8 cellular contexts compared by ENCODE assay signal in genomic region chr2:111119004-111119846, GRCh38. TPM values are rescaled to one million over a fixed set of nuclear protein-coding genes. Genes with fewer than 3 reads are reported as not detected.
DNase-seq lines count a peak whose midpoint lies in the region; ATAC-seq, FAIRE-seq and TF ChIP-seq lines count a peak whose summit lies in the region.

No MANE protein-coding gene starts in this region.

- H3K79me2 ChIP-seq in keratinocyte (ENCODE audit: control insufficient read depth, insufficient read depth, low read length), result peaks cover 13% of the 10 kb centered on the region

- no peak for TF ChIP-seq CTCF in keratinocyte (optimal IDR thresholded peaks at IDR 0.05 in 1 of 3, IDR thresholded peaks at IDR 0.05 in 1 of 3, conservative IDR thresholded peaks at IDR 0.05 in 1 of 3; ENCODE audit: extremely low read depth in 1 of 3, insufficient read depth in 2 of 3, low read length in 3 of 3)

- peak overlapping the region in 1 of 2 donors; percentile 81 for H3K27ac Mint-ChIP-seq in activated naive CD4-positive, alpha-beta T cell treated with anti-CD3 and anti-CD28 coated beads, Interleukin-2, amount 50 U/mL, for 72 hours

- dilution Hi-C loops in keratinocyte (cut with MboI; ENCODE audit: extremely low pct_ligation_motif_present, low sequenced_read_pairs), result no loop called here

- no peaks in the 10 kb centered on the region for H4K20me1 ChIP-seq in keratinocyte (ENCODE audit: control insufficient read depth, extremely low read depth, insufficient read depth, low read length)

- no peaks in the 10 kb centered on the region for H3K9me3 ChIP-seq in keratinocyte (ENCODE audit: control insufficient read depth, low read depth, low read length)

- peaks cover 5 to 26% of the 10 kb centered on the region in 2 donors for H3K36me3 Mint-ChIP-seq in activated naive CD4-positive, alpha-beta T cell treated with anti-CD3 and anti-CD28 coated beads, Interleukin-2, amount 50 U/mL, for 72 hours

- DNase-seq in NAMALWA (ENCODE audit: low spot score) (peak; percentile 45), keratinocyte (ENCODE audit: low read depth, low spot score) (no peak), NCI-H82 (lab: John Stamatoyannopoulos, UW) (no peak)
- DNase-seq in activated naive CD4-positive, alpha-beta T cell treated with anti-CD3 and anti-CD28 coated beads, Interleukin-2, amount 50 U/mL, for 72 hours (ENCODE audit: low spot score in 2 of 2), result peak; percentile 41 to 57
- DNase-seq in stimulated activated CD8-positive, alpha-beta memory T cell treated with anti-CD3 and anti-CD28 coated beads, Interleukin-12 subunit alpha, Interleukin-12 subunit beta, amount 100 ng/mL, for 4 hours (ENCODE audit: low read depth), result peak; percentile 14

- H2AFZ ChIP-seq in keratinocyte (ENCODE audit: control insufficient read depth, low read length), result no peak overlapping the region

- H3K27ac ChIP-seq in keratinocyte (ENCODE audit: control insufficient read depth, insufficient read depth, low read length), result no peak overlapping the region

- FAIRE-seq in keratinocyte (lab: Jason Lieb, UNC), result no peak

- no peak overlapping the region for H3K9ac ChIP-seq in keratinocyte (ENCODE audit: control insufficient read depth, extremely low read depth, insufficient read depth, low read length)

- H3K27me3 ChIP-seq in keratinocyte (ENCODE audit: control insufficient read depth, extremely low read depth, insufficient read depth, low read length), result no peaks in the 10 kb centered on the region

- H3K36me3 ChIP-seq in keratinocyte (ENCODE audit: control insufficient read depth in 2 of 2, extremely low read depth in 1 of 2, insufficient read depth in 2 of 2, low read length in 2 of 2), result no peaks in the 10 kb centered on the region

- no peak for ATAC-seq in activated naive CD4-positive, alpha-beta T cell treated with anti-CD3 and anti-CD28 coated beads, Interleukin-2, amount 50 U/mL, for 72 hours
- ATAC-seq in HG03175 (IDR thresholded peaks at IDR 0.05; ENCODE audit: unreplicated experiment) (no peak), GM18861 (IDR thresholded peaks at IDR 0.05; ENCODE audit: unreplicated experiment) (no peak), HG02642 (IDR thresholded peaks at IDR 0.05; ENCODE audit: poor library complexity, unreplicated experiment) (no peak)

- peak overlapping the region; percentile 81 for H3K4me2 ChIP-seq in keratinocyte (ENCODE audit: control insufficient read depth, extremely low read depth, insufficient read depth, low read depth, low read length)

- H3K4me3 ChIP-seq in keratinocyte (ENCODE audit: control insufficient read depth in 2 of 3, extremely low read depth in 1 of 3, insufficient read depth in 2 of 3, low read depth in 1 of 3, low read length in 3 of 3), result no peak overlapping the region

- no peaks in the 10 kb centered on the region for H3K9me1 ChIP-seq in keratinocyte (ENCODE audit: control insufficient read depth, extremely low read depth, insufficient read depth, low read length)

- H3K4me1 ChIP-seq in keratinocyte (ENCODE audit: control insufficient read depth, extremely low read depth, insufficient read depth, low read length), result peaks cover 23% of the 10 kb centered on the region

- H3K9me3 Mint-ChIP-seq in activated naive CD4-positive, alpha-beta T cell treated with anti-CD3 and anti-CD28 coated beads, Interleukin-2, amount 50 U/mL, for 72 hours, result no peaks in the 10 kb centered on the region

RNA-seq across cellular contexts. Expression of gene BCL2L11, which starts 1.5 kb away (rescaled TPM):
- total RNA-seq in activated naive CD4-positive, alpha-beta T cell treated with anti-CD3 and anti-CD28 coated beads, Interleukin-2, amount 50 U/mL, for 72 hours, result 10 to 100 TPM; 11.0 to 40.2 TPM
- 1.4 to 1.9 TPM (median 1.6 TPM) in 3 replicates for polyA plus RNA-seq in keratinocyte
- polyA plus RNA-seq in keratinocyte (2011; ENCODE audit: low read depth), result 3.5 TPM
- polyA plus RNA-seq in keratinocyte (2011; cell fraction: cytosol; rRNA removed), result 0.70 and 1.5 TPM in 2 replicates
- 2.6 and 2.7 TPM in 2 replicates for polyA plus RNA-seq in keratinocyte (2011; cell fraction: nucleus; rRNA removed)
- 1.7 and 3.7 TPM in 2 replicates for polyA plus RNA-seq in keratinocyte (2012; ENCODE audit: low replicate concordance)
- polyA minus RNA-seq in keratinocyte, result 0.99 to 2.7 TPM (median 1.8 TPM) in 3 replicates
- 0.38 TPM for polyA minus RNA-seq in keratinocyte (2011; cell fraction: cytosol; rRNA and poly(A)+ RNA removed)
- 1.9 and 2.1 TPM in 2 replicates for polyA minus RNA-seq in keratinocyte (2011; cell fraction: nucleus; rRNA and poly(A)+ RNA removed)

Comparison
In these comparisons a context has a peak if more than half of its experiments do, and no peak if none do; other contexts are left out.
1. DNase-seq: peak in NAMALWA (single experiment), activated naive CD4-positive, alpha-beta T cell treated with anti-CD3 and anti-CD28 coated beads, Interleukin-2, amount 50 U/mL, for 72 hours (2 of 2) and stimulated activated CD8-positive, alpha-beta memory T cell treated with anti-CD3 and anti-CD28 coated beads, Interleukin-12 subunit alpha, Interleukin-12 subunit beta, amount 100 ng/mL, for 4 hours (single experiment); none in keratinocyte (single experiment) and NCI-H82 (single experiment).